In genomic region chr1:7366286-7366954, GRCh38 we compare ENCODE assay signal across 16 cellular contexts.
DNase-seq lines count a peak whose midpoint lies in the region; ATAC-seq and TF ChIP-seq lines count a peak whose summit lies in the region.
"Had no signal": no experiment of that assay in that cellular context is flagged by ENCODE, and none has a peak within 500 bp of the region (broad histone marks: within the 10 kb centered on the region; RNA-seq: fewer than 3 reads in every experiment).

No MANE protein-coding gene starts in this region.

- DNase-seq in DMS153 (lab: John Stamatoyannopoulos, UW) = peak; percentile 77
- DNase-seq in NCI-H2196 (lab: John Stamatoyannopoulos, UW; ENCODE audit: unreplicated experiment) = peak; percentile 65
- peak; percentile 49 for DNase-seq in astrocyte of the cerebellum (ENCODE audit: low read depth)
- DNase-seq in mucosa of descending colon = no peak
- DNase-seq in G401 (ENCODE audit: low spot score) = no peak
- DNase-seq in thyroid gland = no peak
- DNase-seq in OCI-LY7 (ENCODE audit: low spot score) = no peak
- DNase-seq: activated CD4-positive, alpha-beta T cell treated with anti-CD3 and anti-CD28 coated beads for 36 hours; activated naive CD4-positive, alpha-beta T cell treated with anti-CD3 and anti-CD28 coated beads, Interleukin-2, amount 10 ng/mL, durations not matched to agents 7 days and 5 days; erythroblast; mesenchymal stem cell; NCI-H1694; stimulated activated CD4-positive, alpha-beta T cell treated with anti-CD3 and anti-CD28 coated beads, Interleukin-1b, Interleukin-23, amount 100 ng/mL, for 48 hours had no signal

- H3K27ac ChIP-seq in thyroid gland = no peak overlapping the region
- H3K27ac ChIP-seq in OCI-LY7 (ENCODE audit: low read depth, low read length, poor library complexity, severe bottlenecking) = no peak overlapping the region
- H3K27ac ChIP-seq: SJSA1 had no signal

- BruUV-seq in OCI-LY7 (replicated peaks; lab: Mats Ljungman, UMichigan) = no TSS peak

- in situ Hi-C loops in astrocyte of the cerebellum (cut with HindIII; ENCODE audit: low sequenced_read_pairs) (no loop called here), G401 (cut with HindIII; ENCODE audit: low sequenced_read_pairs) (no loop called here)

- H3K4me3 ChIP-seq in astrocyte of the cerebellum (ENCODE audit: low read depth, low read length) = no peak overlapping the region
- no peak overlapping the region for H3K4me3 ChIP-seq in mucosa of descending colon
- no peak overlapping the region for H3K4me3 ChIP-seq in thyroid gland (replicated peaks in 1 of 3)
- no peak overlapping the region for H3K4me3 ChIP-seq in OCI-LY7 (ENCODE audit: low read depth, low read length, poor library complexity, severe bottlenecking)
- H3K4me3 ChIP-seq: HAP-1, SJSA1 had no signal

- no peak for TF ChIP-seq CTCF in astrocyte of the cerebellum (IDR thresholded peaks at IDR 0.05; ENCODE audit: low read depth, low read length, missing control alignments)
- no peak for TF ChIP-seq CTCF in mucosa of descending colon (IDR thresholded peaks at IDR 0.05)
- TF ChIP-seq CTCF in thyroid gland (IDR thresholded peaks at IDR 0.05) = no peak
- TF ChIP-seq CTCF in OCI-LY7 (conservative IDR thresholded peaks at IDR 0.05; ENCODE audit: low read length) = no peak

- H3K36me3 ChIP-seq in mucosa of descending colon (ENCODE audit: low read depth) (no peaks in the 10 kb centered on the region), thyroid gland (no peaks in the 10 kb centered on the region), OCI-LY7 (ENCODE audit: insufficient read depth, low read length) (no peaks in the 10 kb centered on the region)
- H3K36me3 ChIP-seq: HAP-1, SJSA1 had no signal

- no peaks in the 10 kb centered on the region for H3K79me2 ChIP-seq in OCI-LY7 (ENCODE audit: insufficient read depth, low read depth, low read length)

- H2AFZ ChIP-seq in OCI-LY7 (ENCODE audit: low read length) = no peak overlapping the region

- no peaks in the 10 kb centered on the region for H3K9me2 ChIP-seq in OCI-LY7 (ENCODE audit: insufficient read depth, low read length)

- intact Hi-C loops in mucosa of descending colon (cut with DNase I, micrococcal nuclease) = no loop called here
- intact Hi-C loops in thyroid gland (cut with DNase I) = no loop called here
- intact Hi-C loops in OCI-LY7 (cut with micrococcal nuclease; ENCODE audit: unreplicated experiment) = no loop called here

- no peak overlapping the region for H3K4me2 ChIP-seq in OCI-LY7 (ENCODE audit: low read length)

- CTCF ChIA-PET in OCI-LY7 (lab: Charles Lee; ENCODE audit: unreplicated experiment) = no interaction called here

- H3K4me1 ChIP-seq in mucosa of descending colon (ENCODE audit: low read depth) = no peaks in the 10 kb centered on the region
- no peaks in the 10 kb centered on the region for H3K4me1 ChIP-seq in thyroid gland
- H3K4me1 ChIP-seq in OCI-LY7 (ENCODE audit: insufficient read depth, low read length, poor library complexity, severe bottlenecking) = no peaks in the 10 kb centered on the region
- H3K4me1 ChIP-seq: HAP-1, SJSA1 had no signal

- 80 to 84% methylated on average over 8 to 10 of the region's 11 CpGs for WGBS in thyroid gland, 2 donors

- no peaks in the 10 kb centered on the region for H4K20me1 ChIP-seq in OCI-LY7 (ENCODE audit: insufficient read depth, low read length)

- TF ChIP-seq POLR2A in thyroid gland (IDR thresholded peaks at IDR 0.05) = no peak

- no peaks in the 10 kb centered on the region for H3K27me3 ChIP-seq in thyroid gland
- H3K27me3 ChIP-seq: SJSA1 had no signal

- POLR2A ChIA-PET in OCI-LY7 (lab: Charles Lee) = no interaction called here

- ATAC-seq in mucosa of descending colon = peak; percentile 10
- no peak for ATAC-seq in GM21447 (IDR thresholded peaks at IDR 0.05; ENCODE audit: unreplicated experiment)
- ATAC-seq: activated CD4-positive, alpha-beta T cell treated with anti-CD3 and anti-CD28 coated beads for 36 hours had no signal

- H3K9me3 ChIP-seq in mucosa of descending colon (no peaks in the 10 kb centered on the region), thyroid gland (no peaks in the 10 kb centered on the region), OCI-LY7 (ENCODE audit: low read length) (no peaks in the 10 kb centered on the region)
- H3K9me3 ChIP-seq: HAP-1, SJSA1 had no signal

Comparison
In these comparisons a context has a peak if more than half of its experiments do, and no peak if none do; other contexts are left out.
1. DNase-seq: peak in DMS153 (single experiment), NCI-H2196 (single experiment) and astrocyte of the cerebellum (single experiment); none in mucosa of descending colon (0 of 3), G401 (single experiment), thyroid gland (0 of 2) and OCI-LY7 (single experiment).